23 cellular contexts compared by ENCODE assay signal in genomic region chr12:77042834-77043233, GRCh38. TPM values are rescaled to one million over a fixed set of nuclear protein-coding genes. Genes with fewer than 3 reads are reported as not detected.
DNase-seq lines count a peak whose midpoint lies in the region; ATAC-seq lines count a peak whose summit lies in the region.
"Had no signal": no experiment of that assay in that cellular context is flagged by ENCODE, and none has a peak within 500 bp of the region (broad histone marks: within the 10 kb centered on the region; RNA-seq: fewer than 3 reads in every experiment).

No MANE protein-coding gene starts in this region.

- H3K36me3 ChIP-seq in CD4-positive, alpha-beta memory T cell (ENCODE audit: insufficient read depth, low read length), result no peaks in the 10 kb centered on the region
- H3K36me3 ChIP-seq: sigmoid colon had no signal

- intact Hi-C loops in CD4-positive, alpha-beta memory T cell (cut with micrococcal nuclease), result no loop called here
- intact Hi-C loops in left colon (cut with DNase I, micrococcal nuclease), result no loop called here

- H3K4me1 ChIP-seq in CD4-positive, alpha-beta memory T cell (ENCODE audit: insufficient read depth, low read length), result no peaks in the 10 kb centered on the region
- H3K4me1 ChIP-seq: left lung, sigmoid colon, SJCRH30, testis had no signal

- DNase-seq in DMS79 treated with DMSO at 0.1 percent for 48 hours (lab: John Stamatoyannopoulos, UW) (peak; percentile 85), MV-4-11 (lab: John Stamatoyannopoulos, UW) (peak; percentile 62), left colon (no peak), SK-N-DZ (ENCODE audit: low spot score) (no peak)
- no peak for DNase-seq in stimulated activated naive CD4-positive, alpha-beta T cell (lab: John Stamatoyannopoulos, UW)
- no peak for DNase-seq in CD4-positive, alpha-beta memory T cell
- DNase-seq: activated CD4-positive, alpha-beta T cell treated with anti-CD3 and anti-CD28 coated beads, Interleukin-2, amount 50 U/mL, for 1 hour; activated CD8-positive, alpha-beta memory T cell treated with anti-CD3 and anti-CD28 coated beads, Interleukin-2, amount 50 U/mL, for 4 hours; cortex of kidney; EL; GM23248; left lung; midbrain; NCI-H226; NCI-H82; sigmoid colon; SJCRH30; testis had no signal

- H3K36me3 Mint-ChIP-seq in CD4-positive, alpha-beta memory T cell, result no peaks in the 10 kb centered on the region

- no peaks in the 10 kb centered on the region for H3K4me1 Mint-ChIP-seq in CD4-positive, alpha-beta memory T cell
- H3K4me1 Mint-ChIP-seq: neural crest cell had no signal

- POLR2A ChIA-PET in CD4-positive, alpha-beta memory T cell (lab: Charles Lee; ENCODE audit: partially characterized antibody), result no interaction called here

- H3K4me3 Mint-ChIP-seq in CD4-positive, alpha-beta memory T cell, result no peak overlapping the region
- H3K4me3 Mint-ChIP-seq: neural crest cell had no signal

- H3K27me3 ChIP-seq in CD4-positive, alpha-beta memory T cell (ENCODE audit: insufficient read depth, low read length), result no peaks in the 10 kb centered on the region
- H3K27me3 ChIP-seq: left lung, sigmoid colon, SJCRH30, testis had no signal

- H3K27ac Mint-ChIP-seq in CD4-positive, alpha-beta memory T cell, result no peak overlapping the region

- no peak overlapping the region for H3K4me3 ChIP-seq in CD4-positive, alpha-beta memory T cell (ENCODE audit: low read length in 2 of 2)
- H3K4me3 ChIP-seq: GM23248, left lung, sigmoid colon, SJCRH30, testis had no signal

- no peak overlapping the region for H3K27ac ChIP-seq in CD4-positive, alpha-beta memory T cell (ENCODE audit: low read depth, low read length)
- H3K27ac ChIP-seq: GM23248, HL-60, left lung, sigmoid colon, SJCRH30, testis had no signal

- ATAC-seq in GM19043 (IDR thresholded peaks at IDR 0.05; ENCODE audit: low read depth, unreplicated experiment) (peak; percentile 54), HG02623 (IDR thresholded peaks at IDR 0.05; ENCODE audit: unreplicated experiment) (peak; percentile 45), left colon (no peak)
- ATAC-seq: left lung, Panc1 had no signal

- H3K9me3 Mint-ChIP-seq in CD4-positive, alpha-beta memory T cell, result peaks cover 0 to 6% (median 3%) of the 10 kb centered on the region in 8 donors

- no peaks in the 10 kb centered on the region for H3K9me3 ChIP-seq in CD4-positive, alpha-beta memory T cell (ENCODE audit: control insufficient read depth in 1 of 2, low read length in 2 of 2)
- H3K9me3 ChIP-seq: SJCRH30, testis had no signal

- no peaks in the 10 kb centered on the region for H3K27me3 Mint-ChIP-seq in CD4-positive, alpha-beta memory T cell

- CTCF ChIA-PET in CD4-positive, alpha-beta memory T cell (lab: Charles Lee; ENCODE audit: partially characterized antibody), result interaction anchor here (1.0 kb wide), 1 partner anchor 9 kb away, joined by 3 read pairs; no protein-coding TSS in a partner anchor

RNA-seq across cellular contexts. Expression of gene E2F7, which starts 22.5 kb away (rescaled TPM):
- under 1 TPM; 0.17 to 0.26 TPM for total RNA-seq in CD4-positive, alpha-beta memory T cell
- polyA plus RNA-seq in CD4-positive, alpha-beta memory T cell, result not detected
- 1 to 10 TPM in 1 of 2 donors, under 1 TPM in 1; 0.95 to 3.3 TPM for total RNA-seq in left colon
- polyA plus RNA-seq in SK-N-DZ (2014; cell fraction: cytosol; rRNA removed), result 9.2 and 13.4 TPM in 2 replicates
- 19.2 and 20.1 TPM in 2 replicates for polyA plus RNA-seq in SK-N-DZ (2014; cell fraction: nucleus; rRNA removed)

Comparison
In these comparisons a context has a peak if more than half of its experiments do, and no peak if none do; other contexts are left out.
1. DNase-seq: peak in DMS79 treated with DMSO at 0.1 percent for 48 hours (single experiment) and MV-4-11 (single experiment); none in stimulated activated naive CD4-positive, alpha-beta T cell (0 of 6), CD4-positive, alpha-beta memory T cell (0 of 5), left colon (0 of 2) and SK-N-DZ (single experiment).